ENCODE assay signal across 27 cellular contexts in the genomic region with DNA sequence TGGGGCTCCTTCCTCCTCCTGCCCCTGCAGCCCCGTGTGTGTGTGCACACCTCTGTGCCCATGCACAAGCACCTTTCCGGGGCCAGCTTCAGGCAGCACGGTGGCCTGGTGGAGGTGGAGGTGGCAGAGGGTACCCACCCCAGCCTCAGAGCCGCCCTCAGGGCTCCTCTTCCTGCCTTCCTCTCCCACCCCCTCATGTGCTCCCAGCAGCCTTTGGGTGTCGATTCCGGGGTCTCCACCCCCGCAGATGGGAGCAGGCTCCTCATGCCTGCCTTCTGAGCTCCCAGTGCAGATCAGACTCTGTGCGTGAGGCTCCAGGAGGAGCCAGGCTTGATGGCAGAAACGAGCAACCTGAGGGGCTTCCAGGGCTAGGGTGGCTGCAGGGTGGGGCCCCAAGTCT. TPM values are rescaled to one million over a fixed set of nuclear protein-coding genes. Genes with fewer than 3 reads are reported as not detected.
DNase-seq lines count a peak whose midpoint lies in the region; ATAC-seq, FAIRE-seq and TF ChIP-seq lines count a peak whose summit lies in the region.
"Had no signal": no experiment of that assay in that cellular context is flagged by ENCODE, and none has a peak within 500 bp of the region (broad histone marks: within the 10 kb centered on the region; RNA-seq: fewer than 3 reads in every experiment).

No MANE protein-coding gene starts in this region.

- WGBS in HUES64: 58% methylated on average over 7 of the region's 9 CpGs
- 83% methylated on average over 8 of the region's 9 CpGs for WGBS in mesenchymal stem cell
- WGBS in HepG2 (ENCODE audit: low lambda C conversion rate): 0% methylated on average over 1 of the region's 9 CpGs
- whole genome bisulfite sequencing in sigmoid colon, 2 donors: 60 to 64% methylated on average over 9 of the region's 9 CpGs

- CTCF ChIA-PET in HepG2 (lab: Yijun Ruan, JAX; ENCODE audit: low intra/inter-chr PET ratio, low total read pairs): no interaction called here

- no peaks in the 10 kb centered on the region for H3K79me2 ChIP-seq in HepG2 (ENCODE audit: insufficient read depth, low read length)

- TF ChIP-seq EP300 in HepG2 (IDR thresholded peaks at IDR 0.05; ENCODE audit: low read depth in 2 of 2, low read length in 2 of 2): no peak
- TF ChIP-seq EP300 in HepG2 (CRISPR knock-in tag; IDR thresholded peaks at IDR 0.05; ENCODE audit: borderline replicate concordance): no peak
- TF ChIP-seq EP300 in sigmoid colon (IDR thresholded peaks at IDR 0.05): no peak

- H2BK12ac ChIP-seq in mesenchymal stem cell (ENCODE audit: low read length in 2 of 2): no peak overlapping the region

- no peak overlapping the region for H3K4me3 ChIP-seq in HUES64 (ENCODE audit: low read length)
- H3K4me3 ChIP-seq in brain microvascular endothelial cell (ENCODE audit: low read depth, low read length): no peak overlapping the region
- H3K4me3 ChIP-seq in mesenchymal stem cell (ENCODE audit: insufficient read depth in 1 of 2, low read depth in 1 of 2, low read length in 2 of 2): peak overlapping the region in 1 of 2 experiments; percentile 18
- H3K4me3 ChIP-seq in skeletal muscle satellite cell (ENCODE audit: low read length): no peak overlapping the region
- no peak overlapping the region for H3K4me3 ChIP-seq in HepG2 (replicated peaks in 1 of 3; ENCODE audit: insufficient read depth in 1 of 3, low read depth in 2 of 3, low read length in 3 of 3)
- no peak overlapping the region for H3K4me3 ChIP-seq in sigmoid colon
- H3K4me3 ChIP-seq: colonic mucosa, pancreas, SJSA1, testis had no signal

- H3K9me3 ChIP-seq in HUES64 (ENCODE audit: insufficient read depth, low read depth, low read length) (no peaks in the 10 kb centered on the region), mesenchymal stem cell (ENCODE audit: control insufficient read depth, low read length) (no peaks in the 10 kb centered on the region), skeletal muscle satellite cell (replicated peaks; ENCODE audit: low read length) (no peaks in the 10 kb centered on the region), HepG2 (ENCODE audit: low read length) (no peaks in the 10 kb centered on the region), sigmoid colon (no peaks in the 10 kb centered on the region)
- H3K9me3 ChIP-seq: colonic mucosa, pancreas, testis had no signal

- DNase-seq in brain microvascular endothelial cell (no peak), mesenchymal stem cell (no peak), HepG2 (ENCODE audit: low spot score) (no peak), sigmoid colon (no peak)
- DNase-seq: ACHN; activated CD4-positive, alpha-beta T cell treated with anti-CD3 and anti-CD28 coated beads for 48 hours; activated T-cell treated with anti-CD3 and anti-CD28 coated beads for 4 hours; CD8-positive, alpha-beta memory T cell; colonic mucosa; DMS153; effector memory CD4-positive, alpha-beta T cell; erythroblast; glutamatergic neuron; kidney; naive thymus-derived CD8-positive, alpha-beta T cell; NCI-H1694; NCI-H748 treated with DMSO at 0.1 percent for 48 hours; pancreas; stimulated activated CD4-positive, alpha-beta T cell treated with anti-CD3 and anti-CD28 coated beads, Interleukin-1b, Interleukin-23, amount 100 ng/mL, for 48 hours; stimulated activated naive CD4-positive, alpha-beta T cell treated with Interleukin-2 at 50 U/mL for 16 hours; testis had no signal

- H3K4me1 ChIP-seq in HUES64 (ENCODE audit: insufficient read depth, low read length) (peaks cover 7% of the 10 kb centered on the region; the same call in 1 of the 2 replicates), mesenchymal stem cell (ENCODE audit: control insufficient read depth, insufficient read depth, low read depth, low read length) (peaks cover 90% of the 10 kb centered on the region), skeletal muscle satellite cell (ENCODE audit: control insufficient read depth, insufficient read depth, low read length) (peaks cover 66% of the 10 kb centered on the region), HepG2 (ENCODE audit: insufficient read depth, low read length) (no peaks in the 10 kb centered on the region; the same call in 1 of the 2 replicates), sigmoid colon (no peaks in the 10 kb centered on the region)
- H3K4me1 ChIP-seq: colonic mucosa, pancreas had no signal

- TF ChIP-seq CTCF in brain microvascular endothelial cell (IDR thresholded peaks at IDR 0.05; ENCODE audit: low read depth, low read length, missing control alignments) (no peak), HepG2 (CRISPR knock-in tag; IDR thresholded peaks at IDR 0.05) (no peak), sigmoid colon (IDR thresholded peaks at IDR 0.05) (no peak)

- no peak overlapping the region for H2BK120ac ChIP-seq in mesenchymal stem cell (ENCODE audit: low read depth, low read length)

- no peak for FAIRE-seq in HepG2 (lab: Jason Lieb, UNC)
- FAIRE-seq: GM12891, kidney, pancreas, RCC 7860 had no signal

- no peak for TF ChIP-seq RAD21 in HepG2 (CRISPR knock-in tag; IDR thresholded peaks at IDR 0.05)

- peak overlapping the region; percentile 42 for H2AK5ac ChIP-seq in mesenchymal stem cell (ENCODE audit: low read length, severe bottlenecking)

- peak overlapping the region; percentile 12 for H3K4me2 ChIP-seq in mesenchymal stem cell (ENCODE audit: low read length, poor library complexity, severe bottlenecking)
- peak overlapping the region; percentile 71 for H3K4me2 ChIP-seq in skeletal muscle satellite cell (ENCODE audit: low read length)
- H3K4me2 ChIP-seq in HepG2 (ENCODE audit: low read depth, low read length): no peak overlapping the region

- no peak overlapping the region for H3K14ac ChIP-seq in mesenchymal stem cell (ENCODE audit: low read length in 2 of 2)

- H3K27ac ChIP-seq in HUES64 (ENCODE audit: low read depth, low read length) (peak overlapping the region; percentile 25; the same call in 1 of the 2 replicates), brain microvascular endothelial cell (peak overlapping the region; percentile 15), mesenchymal stem cell (ENCODE audit: low read length, poor library complexity, severe bottlenecking) (peak overlapping the region; percentile 77), HepG2 (ENCODE audit: extremely low read length, insufficient read depth, low read length) (no peak overlapping the region), sigmoid colon (no peak overlapping the region)
- H3K27ac ChIP-seq: colonic mucosa, pancreas, SJSA1, testis had no signal

- no peak overlapping the region for H3K18ac ChIP-seq in mesenchymal stem cell (ENCODE audit: low read depth in 1 of 2, low read length in 2 of 2)

- in situ Hi-C loops in brain microvascular endothelial cell (cut with HindIII; ENCODE audit: low pct_ligation_motif_present, low sequenced_read_pairs) (no loop called here), HepG2 (cut with HindIII; ENCODE audit: extremely low pct_ligation_motif_present, low pct_unique_long_range_greater_than_20kb) (no loop called here)

- H4K91ac ChIP-seq in mesenchymal stem cell (ENCODE audit: low read length): no peak overlapping the region

- ATAC-seq in HepG2: no peak
- no peak for ATAC-seq in HG03571 (IDR thresholded peaks at IDR 0.05; ENCODE audit: unreplicated experiment)
- ATAC-seq: naive thymus-derived CD8-positive, alpha-beta T cell; pancreas had no signal

- no peak for TF ChIP-seq POLR2A in HepG2 (IDR thresholded peaks at IDR 0.05; ENCODE audit: insufficient read depth in 1 of 2, low read depth in 2 of 2, low read length in 2 of 2)
- TF ChIP-seq POLR2A in sigmoid colon (IDR thresholded peaks at IDR 0.05): no peak

- no TSS peak for BruUV-seq in HepG2 (replicated peaks; lab: Mats Ljungman, UMichigan)

- intact Hi-C loops in HepG2 (cut with micrococcal nuclease; ENCODE audit: unreplicated experiment) (no loop called here), sigmoid colon (cut with DNase I) (no loop called here)

- no peak overlapping the region for H3K4ac ChIP-seq in mesenchymal stem cell (ENCODE audit: low read depth in 1 of 2, low read length in 2 of 2)

- no peak overlapping the region for H3K23ac ChIP-seq in mesenchymal stem cell (ENCODE audit: low read length in 2 of 2)

- no peak overlapping the region for H4K8ac ChIP-seq in mesenchymal stem cell (ENCODE audit: low read length)

- no peak overlapping the region for H2BK15ac ChIP-seq in mesenchymal stem cell (ENCODE audit: low read depth, poor library complexity, severe bottlenecking)

- no peak overlapping the region for H2BK5ac ChIP-seq in mesenchymal stem cell (ENCODE audit: low read depth, low read length, poor library complexity, severe bottlenecking)

- H3K27me3 ChIP-seq in HUES64 (ENCODE audit: insufficient read depth, low read length): peaks cover 35% of the 10 kb centered on the region
- H3K27me3 ChIP-seq in brain microvascular endothelial cell (replicated peaks): no peaks in the 10 kb centered on the region
- H3K27me3 ChIP-seq in mesenchymal stem cell (ENCODE audit: control insufficient read depth in 1 of 2, insufficient read depth in 1 of 2, low read length in 2 of 2): peaks cover 0 to 52% of the 10 kb centered on the region in 2 experiments
- peaks cover 13% of the 10 kb centered on the region for H3K27me3 ChIP-seq in skeletal muscle satellite cell (ENCODE audit: control insufficient read depth, insufficient read depth, low read length)
- H3K27me3 ChIP-seq in HepG2 (ENCODE audit: control insufficient read depth in 1 of 2, insufficient read depth in 2 of 2, low read length in 2 of 2): peaks cover 36 to 74% of the 10 kb centered on the region in 2 experiments
- H3K27me3 ChIP-seq in sigmoid colon: peaks cover 8 to 73% (median 42%) of the 10 kb centered on the region in 3 donors
- H3K27me3 ChIP-seq: testis had no signal

- H4K20me1 ChIP-seq in HepG2 (ENCODE audit: insufficient read depth, low read length): no peaks in the 10 kb centered on the region; the same call in 1 of the 2 replicates

- POLR2A ChIA-PET in HepG2 (lab: Yijun Ruan, JAX): no interaction called here

- H3K79me1 ChIP-seq in mesenchymal stem cell (replicated peaks; ENCODE audit: low read length, poor library complexity, severe bottlenecking): no peaks in the 10 kb centered on the region

- no peaks in the 10 kb centered on the region for H3K36me3 ChIP-seq in HUES64 (ENCODE audit: insufficient read depth, low read length)
- no peaks in the 10 kb centered on the region for H3K36me3 ChIP-seq in brain microvascular endothelial cell (replicated peaks)
- H3K36me3 ChIP-seq in mesenchymal stem cell (ENCODE audit: control insufficient read depth in 1 of 2, insufficient read depth in 2 of 2, low read depth in 1 of 2, low read length in 2 of 2): no peaks in the 10 kb centered on the region
- no peaks in the 10 kb centered on the region for H3K36me3 ChIP-seq in skeletal muscle satellite cell (ENCODE audit: insufficient read depth, low read length)
- H3K36me3 ChIP-seq in HepG2 (replicated peaks in 1 of 2; ENCODE audit: control insufficient read depth in 1 of 2, insufficient read depth in 2 of 2, low read length in 2 of 2): no peaks in the 10 kb centered on the region
- no peaks in the 10 kb centered on the region for H3K36me3 ChIP-seq in sigmoid colon
- H3K36me3 ChIP-seq: colonic mucosa, pancreas, SJSA1 had no signal

- H2AFZ ChIP-seq in mesenchymal stem cell (ENCODE audit: low read depth, low read length) (no peak overlapping the region), HepG2 (ENCODE audit: low read length) (no peak overlapping the region)

- H3K9ac ChIP-seq in HUES64 (ENCODE audit: low read depth, low read length): no peak overlapping the region
- no peak overlapping the region for H3K9ac ChIP-seq in mesenchymal stem cell (ENCODE audit: low read length)
- no peak overlapping the region for H3K9ac ChIP-seq in skeletal muscle satellite cell (ENCODE audit: low read depth, low read length)
- H3K9ac ChIP-seq in HepG2 (ENCODE audit: insufficient read depth, low read depth, low read length): no peak overlapping the region

RNA-seq across cellular contexts. Expression of a gene that starts 29.2 kb away (rescaled TPM):
- polyA plus RNA-seq in HUES64 (2013, experiment 1 of 2): 0.10 TPM
- 0.19 TPM for polyA plus RNA-seq in HUES64 (2013, experiment 2 of 2)
- polyA plus RNA-seq in mesenchymal stem cell (2013, experiment 1 of 2): under 0.01 TPM
- not detected for polyA plus RNA-seq in mesenchymal stem cell (2013, experiment 2 of 2)
- total RNA-seq in skeletal muscle satellite cell (2012; rRNA removed): under 0.01 and 0.22 TPM in 2 replicates
- total RNA-seq in HepG2 (2016; rRNA removed; fragmentation: Illumina TruSeq; extraction: Trizol) (0.14 and 0.15 TPM in 2 replicates), sigmoid colon (1 to 10 TPM in 2 of 4 donors, under 1 TPM in 1, not detected in 1; 0.54 to 1.7 (median 1.1) TPM)
- under 0.01 TPM in 1 of 2 replicates, not detected in the other for total RNA-seq in HepG2 (2016; cell fraction: cytosol; rRNA removed; fragmentation: Illumina TruSeq; extraction: Trizol; ENCODE audit: low read depth)
- total RNA-seq in HepG2 (2016; cell fraction: insoluble cytoplasmic fraction; rRNA removed; fragmentation: Illumina TruSeq; extraction: Trizol): 0.12 and 0.22 TPM in 2 replicates
- 0.06 and 0.10 TPM in 2 replicates for total RNA-seq in HepG2 (2016; cell fraction: membrane; rRNA removed; fragmentation: Illumina TruSeq; extraction: Trizol)
- 0.19 and 0.22 TPM in 2 replicates for total RNA-seq in HepG2 (2016; cell fraction: nucleus; rRNA removed; fragmentation: Illumina TruSeq; extraction: Trizol)
- polyA plus RNA-seq in HepG2 (2011; rRNA removed) (0.67 and 1.3 TPM in 2 replicates), sigmoid colon (1 to 10 TPM in 1 of 3 donors, under 1 TPM in 1, not detected in 1; 0.60 to 3.8 TPM)
- 0.32 and 0.78 TPM in 2 replicates for polyA plus RNA-seq in HepG2 (2011; cell fraction: cytosol; rRNA removed)
- polyA plus RNA-seq in HepG2 (2011; cell fraction: nucleus; rRNA removed): 6.0 and 6.1 TPM in 2 replicates
- polyA plus RNA-seq in HepG2 (2012): 0.11 and 0.15 TPM in 2 replicates
- polyA plus RNA-seq in HepG2 (2016; cell fraction: cytosol; fragmentation: Illumina TruSeq; extraction: Trizol; ENCODE audit: low read depth): 0.05 TPM in 1 of 2 replicates, not detected in the other
- 0.10 and 0.20 TPM in 2 replicates for polyA plus RNA-seq in HepG2 (2016; cell fraction: insoluble cytoplasmic fraction; fragmentation: Illumina TruSeq; extraction: Trizol; ENCODE audit: low read depth)
- polyA plus RNA-seq in HepG2 (2016; cell fraction: membrane; fragmentation: Illumina TruSeq; extraction: Trizol; ENCODE audit: low read depth): 0.07 TPM in 1 of 2 replicates, not detected in the other
- 0.37 and 0.83 TPM in 2 replicates for polyA plus RNA-seq in HepG2 (2016; cell fraction: nucleus; fragmentation: Illumina TruSeq; extraction: Trizol; ENCODE audit: insufficient read depth, low read depth)
- polyA minus RNA-seq in HepG2 (2011; rRNA and poly(A)+ RNA removed; ENCODE audit: low replicate concordance): 1.2 TPM in 1 of 2 replicates, not detected in the other
- polyA minus RNA-seq in HepG2 (2011; cell fraction: cytosol; rRNA and poly(A)+ RNA removed): 0.20 TPM in 1 of 2 replicates, not detected in the other
- 0.90 and 1.2 TPM in 2 replicates for polyA minus RNA-seq in HepG2 (2011; cell fraction: nucleus; rRNA and poly(A)+ RNA removed)

RNA-seq across cellular contexts. Expression of a gene that starts 34.5 kb away (rescaled TPM):
- polyA plus RNA-seq in HUES64 (2013, experiment 1 of 2): 23.5 TPM
- 23.7 TPM for polyA plus RNA-seq in HUES64 (2013, experiment 2 of 2)
- polyA plus RNA-seq in mesenchymal stem cell (2013, experiment 1 of 2): 10.6 TPM
- polyA plus RNA-seq in mesenchymal stem cell (2013, experiment 2 of 2): 10.8 TPM
- 28.9 and 31.2 TPM in 2 replicates for total RNA-seq in skeletal muscle satellite cell (2012; rRNA removed)
- total RNA-seq in HepG2 (2016; rRNA removed; fragmentation: Illumina TruSeq; extraction: Trizol): 38.3 and 39.6 TPM in 2 replicates
- total RNA-seq in HepG2 (2016; cell fraction: cytosol; rRNA removed; fragmentation: Illumina TruSeq; extraction: Trizol; ENCODE audit: low read depth): 20.2 and 25.8 TPM in 2 replicates
- total RNA-seq in HepG2 (2016; cell fraction: insoluble cytoplasmic fraction; rRNA removed; fragmentation: Illumina TruSeq; extraction: Trizol): 37.8 and 38.9 TPM in 2 replicates
- 53.4 and 59.7 TPM in 2 replicates for total RNA-seq in HepG2 (2016; cell fraction: membrane; rRNA removed; fragmentation: Illumina TruSeq; extraction: Trizol)
- 27.1 and 27.5 TPM in 2 replicates for total RNA-seq in HepG2 (2016; cell fraction: nucleus; rRNA removed; fragmentation: Illumina TruSeq; extraction: Trizol)
- polyA plus RNA-seq in HepG2 (2011; rRNA removed): 16.1 and 21.0 TPM in 2 replicates
- polyA plus RNA-seq in HepG2 (2011; cell fraction: cytosol; rRNA removed): 16.3 and 20.9 TPM in 2 replicates
- polyA plus RNA-seq in HepG2 (2011; cell fraction: nucleus; rRNA removed): 49.0 and 57.5 TPM in 2 replicates
- polyA plus RNA-seq in HepG2 (2012): 13.3 and 14.5 TPM in 2 replicates
- 27.1 and 37.0 TPM in 2 replicates for polyA plus RNA-seq in HepG2 (2016; cell fraction: cytosol; fragmentation: Illumina TruSeq; extraction: Trizol; ENCODE audit: low read depth)
- 36.5 and 40.8 TPM in 2 replicates for polyA plus RNA-seq in HepG2 (2016; cell fraction: insoluble cytoplasmic fraction; fragmentation: Illumina TruSeq; extraction: Trizol; ENCODE audit: low read depth)
- polyA plus RNA-seq in HepG2 (2016; cell fraction: membrane; fragmentation: Illumina TruSeq; extraction: Trizol; ENCODE audit: low read depth): 47.4 and 49.9 TPM in 2 replicates
- polyA plus RNA-seq in HepG2 (2016; cell fraction: nucleus; fragmentation: Illumina TruSeq; extraction: Trizol; ENCODE audit: insufficient read depth, low read depth): 44.7 and 46.3 TPM in 2 replicates
- 15.3 and 46.5 TPM in 2 replicates for polyA minus RNA-seq in HepG2 (2011; rRNA and poly(A)+ RNA removed; ENCODE audit: low replicate concordance)
- polyA minus RNA-seq in HepG2 (2011; cell fraction: cytosol; rRNA and poly(A)+ RNA removed): 9.7 and 12.0 TPM in 2 replicates
- 18.4 and 20.1 TPM in 2 replicates for polyA minus RNA-seq in HepG2 (2011; cell fraction: nucleus; rRNA and poly(A)+ RNA removed)
- 10 to 100 TPM; 12.8 to 17.0 (median 15.0) TPM for total RNA-seq in sigmoid colon
- polyA plus RNA-seq in sigmoid colon: 10 to 100 TPM in 2 of 3 donors, 1 to 10 TPM in 1; 9.9 to 21.9 (median 12.6) TPM

RNA-seq across cellular contexts. Expression of a gene that starts 55.2 kb away (rescaled TPM):
- polyA plus RNA-seq in HUES64 (2013, experiment 1 of 2): 49.9 TPM
- polyA plus RNA-seq in HUES64 (2013, experiment 2 of 2): 50.8 TPM
- 163 TPM for polyA plus RNA-seq in mesenchymal stem cell (2013, experiment 1 of 2)
- 180 TPM for polyA plus RNA-seq in mesenchymal stem cell (2013, experiment 2 of 2)
- total RNA-seq in skeletal muscle satellite cell (2012; rRNA removed): 110 and 134 TPM in 2 replicates
- total RNA-seq in HepG2 (2016; rRNA removed; fragmentation: Illumina TruSeq; extraction: Trizol): 83.9 and 128 TPM in 2 replicates
- 51.3 and 72.8 TPM in 2 replicates for total RNA-seq in HepG2 (2016; cell fraction: cytosol; rRNA removed; fragmentation: Illumina TruSeq; extraction: Trizol; ENCODE audit: low read depth)
- 89.5 and 137 TPM in 2 replicates for total RNA-seq in HepG2 (2016; cell fraction: insoluble cytoplasmic fraction; rRNA removed; fragmentation: Illumina TruSeq; extraction: Trizol)
- 77.4 and 86.1 TPM in 2 replicates for total RNA-seq in HepG2 (2016; cell fraction: membrane; rRNA removed; fragmentation: Illumina TruSeq; extraction: Trizol)
- total RNA-seq in HepG2 (2016; cell fraction: nucleus; rRNA removed; fragmentation: Illumina TruSeq; extraction: Trizol): 76.0 and 95.5 TPM in 2 replicates
- 135 and 164 TPM in 2 replicates for polyA plus RNA-seq in HepG2 (2011; rRNA removed)
- polyA plus RNA-seq in HepG2 (2011; cell fraction: cytosol; rRNA removed): 82.7 and 131 TPM in 2 replicates
- polyA plus RNA-seq in HepG2 (2011; cell fraction: nucleus; rRNA removed): 155 and 197 TPM in 2 replicates
- 64.5 and 73.8 TPM in 2 replicates for polyA plus RNA-seq in HepG2 (2012)
- polyA plus RNA-seq in HepG2 (2016; cell fraction: cytosol; fragmentation: Illumina TruSeq; extraction: Trizol; ENCODE audit: low read depth): 84.3 and 98.6 TPM in 2 replicates
- polyA plus RNA-seq in HepG2 (2016; cell fraction: insoluble cytoplasmic fraction; fragmentation: Illumina TruSeq; extraction: Trizol; ENCODE audit: low read depth): 87.8 and 97.0 TPM in 2 replicates
- 69.1 and 85.3 TPM in 2 replicates for polyA plus RNA-seq in HepG2 (2016; cell fraction: membrane; fragmentation: Illumina TruSeq; extraction: Trizol; ENCODE audit: low read depth)
- polyA plus RNA-seq in HepG2 (2016; cell fraction: nucleus; fragmentation: Illumina TruSeq; extraction: Trizol; ENCODE audit: insufficient read depth, low read depth): 191 and 194 TPM in 2 replicates
- 95.9 and 234 TPM in 2 replicates for polyA minus RNA-seq in HepG2 (2011; rRNA and poly(A)+ RNA removed; ENCODE audit: low replicate concordance)
- 32.9 and 45.5 TPM in 2 replicates for polyA minus RNA-seq in HepG2 (2011; cell fraction: cytosol; rRNA and poly(A)+ RNA removed)
- polyA minus RNA-seq in HepG2 (2011; cell fraction: nucleus; rRNA and poly(A)+ RNA removed): 23.3 and 29.3 TPM in 2 replicates
- total RNA-seq in sigmoid colon: 10 to 100 TPM; 49.0 to 56.2 (median 50.7) TPM
- polyA plus RNA-seq in sigmoid colon: 100 to 1,000 TPM in 1 of 3 donors, 10 to 100 TPM in 2; 40.8 to 113 (median 52.2) TPM

RNA-seq across cellular contexts. Expression of a gene that starts 55.5 kb away (rescaled TPM):
- polyA plus RNA-seq in HUES64 (2013, experiment 1 of 2): 3.8 TPM
- 3.9 TPM for polyA plus RNA-seq in HUES64 (2013, experiment 2 of 2)
- polyA plus RNA-seq in mesenchymal stem cell (2013, experiment 1 of 2): 1.8 TPM
- 1.7 TPM for polyA plus RNA-seq in mesenchymal stem cell (2013, experiment 2 of 2)
- 7.4 and 9.0 TPM in 2 replicates for total RNA-seq in skeletal muscle satellite cell (2012; rRNA removed)
- 3.9 and 6.5 TPM in 2 replicates for total RNA-seq in HepG2 (2016; rRNA removed; fragmentation: Illumina TruSeq; extraction: Trizol)
- total RNA-seq in HepG2 (2016; cell fraction: cytosol; rRNA removed; fragmentation: Illumina TruSeq; extraction: Trizol; ENCODE audit: low read depth): 1.5 and 2.2 TPM in 2 replicates
- 3.5 and 5.4 TPM in 2 replicates for total RNA-seq in HepG2 (2016; cell fraction: insoluble cytoplasmic fraction; rRNA removed; fragmentation: Illumina TruSeq; extraction: Trizol)
- 1.7 and 1.8 TPM in 2 replicates for total RNA-seq in HepG2 (2016; cell fraction: membrane; rRNA removed; fragmentation: Illumina TruSeq; extraction: Trizol)
- total RNA-seq in HepG2 (2016; cell fraction: nucleus; rRNA removed; fragmentation: Illumina TruSeq; extraction: Trizol): 6.4 and 6.8 TPM in 2 replicates
- 2.6 and 3.1 TPM in 2 replicates for polyA plus RNA-seq in HepG2 (2011; rRNA removed)
- polyA plus RNA-seq in HepG2 (2011; cell fraction: cytosol; rRNA removed): 2.5 and 3.1 TPM in 2 replicates
- polyA plus RNA-seq in HepG2 (2011; cell fraction: nucleus; rRNA removed): 7.8 and 8.8 TPM in 2 replicates
- 1.3 and 1.7 TPM in 2 replicates for polyA plus RNA-seq in HepG2 (2012)
- 0.84 and 1.9 TPM in 2 replicates for polyA plus RNA-seq in HepG2 (2016; cell fraction: cytosol; fragmentation: Illumina TruSeq; extraction: Trizol; ENCODE audit: low read depth)
- 2.3 and 3.3 TPM in 2 replicates for polyA plus RNA-seq in HepG2 (2016; cell fraction: insoluble cytoplasmic fraction; fragmentation: Illumina TruSeq; extraction: Trizol; ENCODE audit: low read depth)
- 0.73 and 1.3 TPM in 2 replicates for polyA plus RNA-seq in HepG2 (2016; cell fraction: membrane; fragmentation: Illumina TruSeq; extraction: Trizol; ENCODE audit: low read depth)
- 8.2 and 9.2 TPM in 2 replicates for polyA plus RNA-seq in HepG2 (2016; cell fraction: nucleus; fragmentation: Illumina TruSeq; extraction: Trizol; ENCODE audit: insufficient read depth, low read depth)
- 6.7 and 28.4 TPM in 2 replicates for polyA minus RNA-seq in HepG2 (2011; rRNA and poly(A)+ RNA removed; ENCODE audit: low replicate concordance)
- polyA minus RNA-seq in HepG2 (2011; cell fraction: cytosol; rRNA and poly(A)+ RNA removed): 1.3 and 3.0 TPM in 2 replicates
- 7.5 and 8.9 TPM in 2 replicates for polyA minus RNA-seq in HepG2 (2011; cell fraction: nucleus; rRNA and poly(A)+ RNA removed)
- total RNA-seq in sigmoid colon: 1 to 10 TPM; 6.2 to 9.1 (median 6.7) TPM
- polyA plus RNA-seq in sigmoid colon: 1 to 10 TPM; 2.4 to 9.1 (median 2.5) TPM

Comparison
In these comparisons a context has a peak if more than half of its experiments do, and no peak if none do; other contexts are left out.
1. H3K27ac ChIP-seq: peak in HUES64 (single experiment), brain microvascular endothelial cell (single experiment) and mesenchymal stem cell (single experiment); none in HepG2 (single experiment) and sigmoid colon (0 of 4).